8 cellular contexts compared by ENCODE assay signal in the genomic region with DNA sequence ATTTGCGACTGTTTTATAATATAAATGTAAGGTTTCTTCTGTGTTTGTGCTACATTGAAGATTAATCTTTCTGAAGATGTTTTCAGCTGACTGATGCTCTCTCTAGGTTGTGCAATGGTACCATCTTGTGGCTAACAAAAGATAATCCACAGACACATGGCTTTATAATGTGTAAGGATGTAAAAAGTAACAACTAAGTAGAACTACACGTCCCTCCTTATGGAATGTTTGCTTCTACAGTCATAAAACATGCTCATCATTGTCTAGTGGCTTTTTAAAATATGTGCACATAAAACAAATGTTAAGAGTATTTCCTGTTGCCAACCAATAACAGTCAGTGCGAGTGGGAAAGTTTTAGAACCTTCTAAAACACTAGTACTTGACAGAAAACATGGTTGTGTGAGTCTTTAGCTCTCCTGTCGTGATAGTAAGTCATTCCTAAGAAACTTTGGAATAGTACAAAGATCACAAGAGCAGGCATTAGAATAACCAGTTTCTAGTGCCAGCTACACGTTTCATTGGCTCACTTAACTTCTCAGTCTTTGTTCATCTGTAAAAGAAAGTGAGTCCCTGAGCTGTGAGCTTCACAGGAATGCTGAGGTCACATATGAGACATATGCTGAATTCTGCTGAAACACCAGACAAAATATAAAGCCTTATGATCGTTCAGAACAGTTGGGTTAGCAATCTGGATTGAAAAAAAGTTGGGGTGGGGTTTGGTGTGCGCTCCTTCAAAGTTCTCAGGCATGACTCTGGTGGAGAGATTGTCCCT.
DNase-seq lines count a peak whose midpoint lies in the region; ATAC-seq and TF ChIP-seq lines count a peak whose summit lies in the region.

No MANE protein-coding gene starts in this region.

- no peak overlapping the region for H3K4me3 Mint-ChIP-seq in naive thymus-derived CD8-positive, alpha-beta T cell
- H3K4me3 Mint-ChIP-seq in activated T-cell treated with anti-CD3 and anti-CD28 coated beads, Interleukin-2, amount 50 U/mL, for 24 hours, result no peak overlapping the region
- no peak overlapping the region for H3K4me3 Mint-ChIP-seq in activated CD4-positive, alpha-beta T cell treated with anti-CD3 and anti-CD28 coated beads for 36 hours

- peak; percentile 21 for TF ChIP-seq CTCF in GM12865 (IDR thresholded peaks at IDR 0.05; ENCODE audit: insufficient read depth, low read depth, low read length, missing control alignments)

- H3K9me3 Mint-ChIP-seq in naive thymus-derived CD8-positive, alpha-beta T cell, result no peaks in the 10 kb centered on the region
- no peaks in the 10 kb centered on the region for H3K9me3 Mint-ChIP-seq in activated T-cell treated with anti-CD3 and anti-CD28 coated beads, Interleukin-2, amount 50 U/mL, for 24 hours
- no peaks in the 10 kb centered on the region for H3K9me3 Mint-ChIP-seq in activated CD4-positive, alpha-beta T cell treated with anti-CD3 and anti-CD28 coated beads for 36 hours (ENCODE audit: low read depth)

- DNase-seq in GM12865 (ENCODE audit: low read depth), result peak; percentile 21
- DNase-seq in NCI-H446 (lab: John Stamatoyannopoulos, UW), result peak; percentile 12 to 59
- DNase-seq in dedifferentiated amniotic fluid mesenchymal stem cell (ENCODE audit: extremely low spot score), result peak; percentile 62
- DNase-seq in naive thymus-derived CD8-positive, alpha-beta T cell, result peak in 4 of 10 donors; percentile 7 to 47 (median 34)
- no peak for DNase-seq in NK-92 treated with Interleukin-12 subunit alpha and Interleukin-12 subunit beta, amount 100 ng/mL, for 24 hours (lab: John Stamatoyannopoulos, UW)
- DNase-seq in activated T-cell treated with anti-CD3 and anti-CD28 coated beads, Interleukin-2, amount 50 U/mL, for 24 hours, result no peak
- DNase-seq in activated CD4-positive, alpha-beta T cell treated with anti-CD3 and anti-CD28 coated beads for 36 hours, result no peak

- ATAC-seq in naive thymus-derived CD8-positive, alpha-beta T cell, result peak; percentile 59 to 65
- ATAC-seq in HG03469 (IDR thresholded peaks at IDR 0.05; ENCODE audit: unreplicated experiment), result no peak
- ATAC-seq in activated CD4-positive, alpha-beta T cell treated with anti-CD3 and anti-CD28 coated beads for 36 hours, result no peak

- H3K4me3 ChIP-seq in GM12865 (ENCODE audit: low read depth, low read length), result no peak overlapping the region

- no peaks in the 10 kb centered on the region for H3K4me1 Mint-ChIP-seq in naive thymus-derived CD8-positive, alpha-beta T cell
- no peaks in the 10 kb centered on the region for H3K4me1 Mint-ChIP-seq in activated T-cell treated with anti-CD3 and anti-CD28 coated beads, Interleukin-2, amount 50 U/mL, for 24 hours (ENCODE audit: low read depth)
- H3K4me1 Mint-ChIP-seq in activated CD4-positive, alpha-beta T cell treated with anti-CD3 and anti-CD28 coated beads for 36 hours, result peaks cover 2% of the 10 kb centered on the region

- no peak overlapping the region for H3K27ac Mint-ChIP-seq in naive thymus-derived CD8-positive, alpha-beta T cell
- H3K27ac Mint-ChIP-seq in activated T-cell treated with anti-CD3 and anti-CD28 coated beads, Interleukin-2, amount 50 U/mL, for 24 hours, result no peak overlapping the region
- H3K27ac Mint-ChIP-seq in activated CD4-positive, alpha-beta T cell treated with anti-CD3 and anti-CD28 coated beads for 36 hours, result no peak overlapping the region

- CTCF ChIA-PET in activated CD4-positive, alpha-beta T cell treated with anti-CD3 and anti-CD28 coated beads for 36 hours (lab: Charles Lee), result interaction anchor here (0.8 to 2.0 kb wide), 7 partner anchors 9 to 228 kb away, joined by 3 to 7 read pairs (median 3); no protein-coding TSS in a partner anchor

- no peaks in the 10 kb centered on the region for H3K36me3 Mint-ChIP-seq in naive thymus-derived CD8-positive, alpha-beta T cell
- no peaks in the 10 kb centered on the region for H3K36me3 Mint-ChIP-seq in activated T-cell treated with anti-CD3 and anti-CD28 coated beads, Interleukin-2, amount 50 U/mL, for 24 hours (ENCODE audit: low read depth)
- H3K36me3 Mint-ChIP-seq in activated CD4-positive, alpha-beta T cell treated with anti-CD3 and anti-CD28 coated beads for 36 hours (ENCODE audit: low read depth), result no peaks in the 10 kb centered on the region

- POLR2A ChIA-PET in naive thymus-derived CD8-positive, alpha-beta T cell (lab: Charles Lee), result no interaction called here
- POLR2A ChIA-PET in activated CD4-positive, alpha-beta T cell treated with anti-CD3 and anti-CD28 coated beads for 36 hours (lab: Charles Lee), result no interaction called here

- intact Hi-C loops in activated CD4-positive, alpha-beta T cell treated with anti-CD3 and anti-CD28 coated beads for 36 hours (cut with DNase I, micrococcal nuclease), result no loop called here

- peaks cover 0 to 14% (median 6%) of the 10 kb centered on the region in 5 donors for H3K27me3 Mint-ChIP-seq in naive thymus-derived CD8-positive, alpha-beta T cell
- peaks cover 18% of the 10 kb centered on the region for H3K27me3 Mint-ChIP-seq in activated T-cell treated with anti-CD3 and anti-CD28 coated beads, Interleukin-2, amount 50 U/mL, for 24 hours
- H3K27me3 Mint-ChIP-seq in activated CD4-positive, alpha-beta T cell treated with anti-CD3 and anti-CD28 coated beads for 36 hours, result peaks cover 7% of the 10 kb centered on the region

Comparison
In these comparisons a context has a peak if more than half of its experiments do, and no peak if none do; other contexts are left out.
1. DNase-seq: peak in GM12865 (single experiment), NCI-H446 (2 of 2) and dedifferentiated amniotic fluid mesenchymal stem cell (single experiment); none in NK-92 treated with Interleukin-12 subunit alpha and Interleukin-12 subunit beta, amount 100 ng/mL, for 24 hours (single experiment), activated T-cell treated with anti-CD3 and anti-CD28 coated beads, Interleukin-2, amount 50 U/mL, for 24 hours (single experiment) and activated CD4-positive, alpha-beta T cell treated with anti-CD3 and anti-CD28 coated beads for 36 hours (single experiment).
2. ATAC-seq: peak in naive thymus-derived CD8-positive, alpha-beta T cell (2 of 2); none in HG03469 (single experiment) and activated CD4-positive, alpha-beta T cell treated with anti-CD3 and anti-CD28 coated beads for 36 hours (single experiment).